In the genomic region with DNA sequence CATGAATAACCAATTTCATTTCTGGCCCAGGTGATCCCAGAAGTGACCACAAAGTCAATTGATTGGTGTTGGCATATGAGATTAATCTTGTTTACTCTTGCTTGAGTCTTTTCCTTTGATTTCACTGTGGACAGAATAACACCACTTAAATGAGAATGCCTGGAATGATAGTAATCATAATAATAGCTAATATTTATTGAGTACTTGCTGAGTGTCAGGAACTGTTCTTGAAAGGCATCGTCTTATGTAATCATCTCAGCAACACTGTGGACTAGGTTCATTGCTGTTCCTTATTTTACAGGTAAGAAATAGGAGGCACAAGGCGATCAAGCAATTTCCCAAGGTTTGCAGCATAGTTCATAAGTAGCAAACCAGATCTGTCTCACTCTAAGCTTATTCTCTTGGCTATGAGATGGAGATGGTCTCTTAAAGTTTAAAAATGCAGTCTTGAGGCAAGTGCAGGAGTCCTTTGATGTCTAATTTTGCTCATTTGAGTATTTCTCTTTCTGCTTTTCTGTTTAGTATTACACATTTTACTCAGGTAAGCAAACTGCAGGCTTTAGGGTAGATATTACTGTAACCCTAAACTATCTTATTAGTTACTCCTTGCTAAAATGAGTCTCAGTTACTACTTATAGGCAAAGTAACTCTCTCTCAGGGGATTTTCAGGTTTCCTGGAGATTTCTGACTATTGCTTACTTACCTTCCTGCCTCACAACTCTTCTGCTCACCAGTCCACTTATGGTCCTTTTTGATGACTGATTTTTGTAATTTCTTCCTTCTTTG, we compare ENCODE assay signal across 1 cellular context.
A peak's percentile ranks its signal among the peaks of the same experiment; 100 is the strongest.
TF ChIP-seq lines count a peak whose summit lies in the region.

No MANE protein-coding gene starts in this region.

TF ChIP-seq in HepG2, 621 proteins besides CTCF, POLR2A, EP300 and RAD21 (continued from another document):
- TF ChIP-seq, protein P1, sequence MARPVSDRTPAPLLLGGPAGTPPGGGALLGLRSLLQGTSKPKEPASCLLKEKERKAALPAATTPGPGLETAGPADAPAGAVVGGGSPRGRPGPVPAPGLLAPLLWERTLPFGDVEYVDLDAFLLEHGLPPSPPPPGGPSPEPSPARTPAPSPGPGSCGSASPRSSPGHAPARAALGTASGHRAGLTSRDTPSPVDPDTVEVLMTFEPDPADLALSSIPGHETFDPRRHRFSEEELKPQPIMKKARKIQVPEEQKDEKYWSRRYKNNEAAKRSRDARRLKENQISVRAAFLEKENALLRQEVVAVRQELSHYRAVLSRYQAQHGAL (CRISPR knock-in tag; IDR thresholded peaks at IDR 0.05; ENCODE audit: not compliant biosample characterization), result no peak
- no peak for TF ChIP-seq ZFP62 (CRISPR knock-in tag; IDR thresholded peaks at IDR 0.05)
- TF ChIP-seq SCMH1 (CRISPR knock-in tag; IDR thresholded peaks at IDR 0.05; ENCODE audit: borderline replicate concordance), result no peak
- TF ChIP-seq RFX3 (CRISPR knock-in tag; IDR thresholded peaks at IDR 0.05), result 0 out of 2 replicates have a peak, but pooled peaks have one; percentile 38
- no peak for TF ChIP-seq MZF1 (CRISPR knock-in tag; IDR thresholded peaks at IDR 0.05; ENCODE audit: borderline replicate concordance)
- 0 out of 2 replicates have a peak, but pooled peaks have one; percentile 32 for TF ChIP-seq ARNT2 (CRISPR knock-in tag; IDR thresholded peaks at IDR 0.05; ENCODE audit: low read depth)
- TF ChIP-seq, protein P2, sequence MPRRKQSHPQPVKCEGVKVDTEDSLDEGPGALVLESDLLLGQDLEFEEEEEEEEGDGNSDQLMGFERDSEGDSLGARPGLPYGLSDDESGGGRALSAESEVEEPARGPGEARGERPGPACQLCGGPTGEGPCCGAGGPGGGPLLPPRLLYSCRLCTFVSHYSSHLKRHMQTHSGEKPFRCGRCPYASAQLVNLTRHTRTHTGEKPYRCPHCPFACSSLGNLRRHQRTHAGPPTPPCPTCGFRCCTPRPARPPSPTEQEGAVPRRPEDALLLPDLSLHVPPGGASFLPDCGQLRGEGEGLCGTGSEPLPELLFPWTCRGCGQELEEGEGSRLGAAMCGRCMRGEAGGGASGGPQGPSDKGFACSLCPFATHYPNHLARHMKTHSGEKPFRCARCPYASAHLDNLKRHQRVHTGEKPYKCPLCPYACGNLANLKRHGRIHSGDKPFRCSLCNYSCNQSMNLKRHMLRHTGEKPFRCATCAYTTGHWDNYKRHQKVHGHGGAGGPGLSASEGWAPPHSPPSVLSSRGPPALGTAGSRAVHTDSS (CRISPR knock-in tag; conservative IDR thresholded peaks at IDR 0.05), result no peak
- TF ChIP-seq KDM5B (CRISPR knock-in tag; IDR thresholded peaks at IDR 0.05; ENCODE audit: borderline replicate concordance), result no peak
- TF ChIP-seq, protein P3, sequence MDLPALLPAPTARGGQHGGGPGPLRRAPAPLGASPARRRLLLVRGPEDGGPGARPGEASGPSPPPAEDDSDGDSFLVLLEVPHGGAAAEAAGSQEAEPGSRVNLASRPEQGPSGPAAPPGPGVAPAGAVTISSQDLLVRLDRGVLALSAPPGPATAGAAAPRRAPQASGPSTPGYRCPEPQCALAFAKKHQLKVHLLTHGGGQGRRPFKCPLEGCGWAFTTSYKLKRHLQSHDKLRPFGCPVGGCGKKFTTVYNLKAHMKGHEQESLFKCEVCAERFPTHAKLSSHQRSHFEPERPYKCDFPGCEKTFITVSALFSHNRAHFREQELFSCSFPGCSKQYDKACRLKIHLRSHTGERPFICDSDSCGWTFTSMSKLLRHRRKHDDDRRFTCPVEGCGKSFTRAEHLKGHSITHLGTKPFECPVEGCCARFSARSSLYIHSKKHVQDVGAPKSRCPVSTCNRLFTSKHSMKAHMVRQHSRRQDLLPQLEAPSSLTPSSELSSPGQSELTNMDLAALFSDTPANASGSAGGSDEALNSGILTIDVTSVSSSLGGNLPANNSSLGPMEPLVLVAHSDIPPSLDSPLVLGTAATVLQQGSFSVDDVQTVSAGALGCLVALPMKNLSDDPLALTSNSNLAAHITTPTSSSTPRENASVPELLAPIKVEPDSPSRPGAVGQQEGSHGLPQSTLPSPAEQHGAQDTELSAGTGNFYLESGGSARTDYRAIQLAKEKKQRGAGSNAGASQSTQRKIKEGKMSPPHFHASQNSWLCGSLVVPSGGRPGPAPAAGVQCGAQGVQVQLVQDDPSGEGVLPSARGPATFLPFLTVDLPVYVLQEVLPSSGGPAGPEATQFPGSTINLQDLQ (CRISPR knock-in tag; IDR thresholded peaks at IDR 0.05), result no peak
- TF ChIP-seq, protein P4, sequence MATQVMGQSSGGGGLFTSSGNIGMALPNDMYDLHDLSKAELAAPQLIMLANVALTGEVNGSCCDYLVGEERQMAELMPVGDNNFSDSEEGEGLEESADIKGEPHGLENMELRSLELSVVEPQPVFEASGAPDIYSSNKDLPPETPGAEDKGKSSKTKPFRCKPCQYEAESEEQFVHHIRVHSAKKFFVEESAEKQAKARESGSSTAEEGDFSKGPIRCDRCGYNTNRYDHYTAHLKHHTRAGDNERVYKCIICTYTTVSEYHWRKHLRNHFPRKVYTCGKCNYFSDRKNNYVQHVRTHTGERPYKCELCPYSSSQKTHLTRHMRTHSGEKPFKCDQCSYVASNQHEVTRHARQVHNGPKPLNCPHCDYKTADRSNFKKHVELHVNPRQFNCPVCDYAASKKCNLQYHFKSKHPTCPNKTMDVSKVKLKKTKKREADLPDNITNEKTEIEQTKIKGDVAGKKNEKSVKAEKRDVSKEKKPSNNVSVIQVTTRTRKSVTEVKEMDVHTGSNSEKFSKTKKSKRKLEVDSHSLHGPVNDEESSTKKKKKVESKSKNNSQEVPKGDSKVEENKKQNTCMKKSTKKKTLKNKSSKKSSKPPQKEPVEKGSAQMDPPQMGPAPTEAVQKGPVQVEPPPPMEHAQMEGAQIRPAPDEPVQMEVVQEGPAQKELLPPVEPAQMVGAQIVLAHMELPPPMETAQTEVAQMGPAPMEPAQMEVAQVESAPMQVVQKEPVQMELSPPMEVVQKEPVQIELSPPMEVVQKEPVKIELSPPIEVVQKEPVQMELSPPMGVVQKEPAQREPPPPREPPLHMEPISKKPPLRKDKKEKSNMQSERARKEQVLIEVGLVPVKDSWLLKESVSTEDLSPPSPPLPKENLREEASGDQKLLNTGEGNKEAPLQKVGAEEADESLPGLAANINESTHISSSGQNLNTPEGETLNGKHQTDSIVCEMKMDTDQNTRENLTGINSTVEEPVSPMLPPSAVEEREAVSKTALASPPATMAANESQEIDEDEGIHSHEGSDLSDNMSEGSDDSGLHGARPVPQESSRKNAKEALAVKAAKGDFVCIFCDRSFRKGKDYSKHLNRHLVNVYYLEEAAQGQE (IDR thresholded peaks at IDR 0.05; ENCODE audit: borderline replicate concordance in 1 of 2, low read depth in 1 of 2, low read length in 2 of 2), result 0 out of 4 replicates have a peak, but pooled peaks of 1 of the 2 experiments have one; percentile 22
- TF ChIP-seq ZNF556 (CRISPR knock-in tag; IDR thresholded peaks at IDR 0.05; ENCODE audit: borderline replicate concordance), result no peak
- no peak for TF ChIP-seq ZNF30 (CRISPR knock-in tag; IDR thresholded peaks at IDR 0.05)
